ENCODE assay signal across 1 cellular context in genomic region chr11:61892085-61892370, GRCh38.
TF ChIP-seq lines count a peak whose summit lies in the region.

No MANE protein-coding gene starts in this region.

TF ChIP-seq in HCT116, 20 proteins besides CTCF, POLR2A, EP300 and RAD21 (continued from another document):
- no peak for TF ChIP-seq ZBTB33 (IDR thresholded peaks at IDR 0.05; ENCODE audit: extremely low read depth, insufficient replicate concordance, low read length)
- TF ChIP-seq CBX3 (IDR thresholded peaks at IDR 0.05; ENCODE audit: low read depth) = no peak
- no peak for TF ChIP-seq EGR1 (IDR thresholded peaks at IDR 0.05; ENCODE audit: low read depth)
- no peak for TF ChIP-seq YY1 (IDR thresholded peaks at IDR 0.05; ENCODE audit: extremely low read depth, insufficient replicate concordance, low read depth, low read length)
- no peak for TF ChIP-seq ZFX (IDR thresholded peaks at IDR 0.05)
- no peak for TF ChIP-seq ZNF274 (IDR thresholded peaks at IDR 0.05; ENCODE audit: low read depth, low read length)
- no peak for TF ChIP-seq REST (IDR thresholded peaks at IDR 0.05; ENCODE audit: low read depth)
- no peak for TF ChIP-seq MAX (IDR thresholded peaks at IDR 0.05)
- TF ChIP-seq TCF7L2 (IDR thresholded peaks at IDR 0.05; ENCODE audit: borderline replicate concordance, extremely low read depth, insufficient read depth, insufficient read length) = no peak
- no peak for TF ChIP-seq EZH2 (IDR thresholded peaks at IDR 0.05)
- TF ChIP-seq POLR2AphosphoS5 (IDR thresholded peaks at IDR 0.05; ENCODE audit: low read depth, low read length) = no peak
TF ChIP-seq in HCT116: peak in this region for 0.
